12 cellular contexts compared by ENCODE assay signal in the genomic region with DNA sequence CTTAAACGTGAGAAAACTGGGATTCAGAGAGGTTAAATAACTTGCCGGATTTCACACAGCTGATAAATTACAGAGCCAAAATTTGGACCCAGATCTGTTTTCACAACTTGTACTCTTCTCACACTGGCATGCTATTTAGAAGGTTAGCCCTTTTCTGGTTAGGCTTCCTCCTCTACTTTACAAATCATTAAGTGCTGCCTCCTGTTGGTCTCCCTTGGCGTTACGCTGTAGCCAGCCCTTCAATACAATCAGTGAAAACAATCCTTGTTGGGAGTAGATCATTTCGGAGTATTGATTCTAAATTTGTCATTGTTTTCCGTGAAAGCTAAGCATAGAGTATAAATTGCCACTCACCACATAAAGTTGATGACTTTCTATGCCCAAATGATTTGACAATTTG.
DNase-seq lines count a peak whose midpoint lies in the region; ATAC-seq and TF ChIP-seq lines count a peak whose summit lies in the region.
"Had no signal": no experiment of that assay in that cellular context is flagged by ENCODE, and none has a peak within 500 bp of the region (broad histone marks: within the 10 kb centered on the region; RNA-seq: fewer than 3 reads in every experiment).

No MANE protein-coding gene starts in this region.

- ATAC-seq in SK-N-SH treated with all-trans-retinoic acid at 6 μM for 48 hours (no peak), natural killer cell (peak in 2 of 3 donors; percentile 39 to 53), GM19324 (IDR thresholded peaks at IDR 0.05; ENCODE audit: low FRiP score, unreplicated experiment) (no peak)
- ATAC-seq: A549 had no signal

- no peaks in the 10 kb centered on the region for H3K27me3 Mint-ChIP-seq in natural killer cell (ENCODE audit: low read depth in 2 of 2)
- H3K27me3 Mint-ChIP-seq in activated T-helper 1 cell treated with anti-CD3 and anti-CD28 coated beads, Interleukin-12 subunit alpha, Interleukin-12 subunit beta, Interleukin-2, Interleukin-4 antibody, amounts not matched to agents 30 ng/mL and 10 ng/mL and 1 ng/mL, durations not matched to agents 14 hours and 24 hours and 36 hours (ENCODE audit: insufficient read depth), result no peaks in the 10 kb centered on the region
- H3K27me3 Mint-ChIP-seq: dendritic cell treated with granulocyte-macrophage colony-stimulating factor and Interleukin-4, amounts not matched to agents 40 ng/mL and 50 ng/mL, for 4 days had no signal

- TF ChIP-seq EP300 in SK-N-SH (IDR thresholded peaks at IDR 0.05; ENCODE audit: borderline replicate concordance in 1 of 2, low read depth in 1 of 2, low read length in 1 of 2), result no peak

- no peak for TF ChIP-seq RAD21 in SK-N-SH (IDR thresholded peaks at IDR 0.05; ENCODE audit: low read length)

- no peaks in the 10 kb centered on the region for H3K36me3 Mint-ChIP-seq in natural killer cell
- peaks cover 14% of the 10 kb centered on the region for H3K36me3 Mint-ChIP-seq in activated T-helper 1 cell treated with anti-CD3 and anti-CD28 coated beads, Interleukin-12 subunit alpha, Interleukin-12 subunit beta, Interleukin-2, Interleukin-4 antibody, amounts not matched to agents 30 ng/mL and 10 ng/mL and 1 ng/mL, durations not matched to agents 14 hours and 24 hours and 36 hours (ENCODE audit: low read depth)

- H3K27me3 ChIP-seq in SK-N-SH (ENCODE audit: insufficient read depth) (no peaks in the 10 kb centered on the region), KMS-11 (ENCODE audit: insufficient read depth, low read depth) (no peaks in the 10 kb centered on the region)

- H4K20me1 ChIP-seq in SK-N-SH (ENCODE audit: insufficient read depth) (no peaks in the 10 kb centered on the region), KMS-11 (ENCODE audit: insufficient read depth) (no peaks in the 10 kb centered on the region)

- CTCF ChIA-PET in SK-N-SH (lab: Yijun Ruan, JAX), result interaction anchor here (1.6 kb wide), 1 partner anchor 23 kb away, joined by 6 read pairs; no protein-coding TSS in a partner anchor

- H3K4me3 Mint-ChIP-seq in natural killer cell, result no peak overlapping the region
- H3K4me3 Mint-ChIP-seq in activated T-helper 1 cell treated with anti-CD3 and anti-CD28 coated beads, Interleukin-12 subunit alpha, Interleukin-12 subunit beta, Interleukin-2, Interleukin-4 antibody, amounts not matched to agents 30 ng/mL and 10 ng/mL and 1 ng/mL, durations not matched to agents 14 hours and 24 hours and 36 hours, result no peak overlapping the region
- H3K4me3 Mint-ChIP-seq: dendritic cell treated with granulocyte-macrophage colony-stimulating factor and Interleukin-4, amounts not matched to agents 40 ng/mL and 50 ng/mL, for 4 days had no signal

- H3K4me1 ChIP-seq in SK-N-SH (ENCODE audit: control insufficient read depth in 1 of 2, insufficient read depth in 2 of 2, low read depth in 1 of 2, low read length in 1 of 2), result no peaks in the 10 kb centered on the region; a peak in 1 of 4 replicates
- no peaks in the 10 kb centered on the region for H3K4me1 ChIP-seq in KMS-11 (ENCODE audit: low read depth, poor library complexity, severe bottlenecking)
- H3K4me1 ChIP-seq: A549, prostate gland had no signal

- intact Hi-C loops in natural killer cell (cut with micrococcal nuclease), result loop anchor here (5.0 kb wide), 1 partner anchor 250 kb away; no protein-coding TSS in a partner anchor
- intact Hi-C loops in activated T-helper 1 cell treated with anti-CD3 and anti-CD28 coated beads, Interleukin-12 subunit alpha, Interleukin-12 subunit beta, Interleukin-2, Interleukin-4 antibody, amounts not matched to agents 30 ng/mL and 10 ng/mL and 1 ng/mL, durations not matched to agents 14 hours and 24 hours and 36 hours (cut with micrococcal nuclease), result loop anchor here (1.0 kb wide), 1 partner anchor 172 kb away; no protein-coding TSS in a partner anchor

- peaks cover 20 to 26% of the 10 kb centered on the region in 2 donors for H3K4me1 Mint-ChIP-seq in natural killer cell
- H3K4me1 Mint-ChIP-seq in activated T-helper 1 cell treated with anti-CD3 and anti-CD28 coated beads, Interleukin-12 subunit alpha, Interleukin-12 subunit beta, Interleukin-2, Interleukin-4 antibody, amounts not matched to agents 30 ng/mL and 10 ng/mL and 1 ng/mL, durations not matched to agents 14 hours and 24 hours and 36 hours (ENCODE audit: low read depth), result peaks cover 38% of the 10 kb centered on the region

- H3K27ac ChIP-seq in SK-N-SH (ENCODE audit: low read depth in 2 of 2, low read length in 1 of 2) (no peak overlapping the region), KMS-11 (no peak overlapping the region)
- H3K27ac ChIP-seq: A549, prostate gland had no signal

- H3K4me2 ChIP-seq in SK-N-SH, result no peak overlapping the region
- H3K4me2 ChIP-seq in KMS-11, result no peak overlapping the region
- H3K4me2 ChIP-seq: A549 had no signal

- H3K4me3 ChIP-seq in SK-N-SH (ENCODE audit: low read depth in 2 of 2, low read length in 1 of 2) (no peak overlapping the region), KMS-11 (IDR thresholded peaks at IDR 0.05; ENCODE audit: insufficient read depth, low read depth, low read length) (no peak overlapping the region), astrocyte of the spinal cord (ENCODE audit: low read depth, low read length) (no peak overlapping the region)
- H3K4me3 ChIP-seq: A549, prostate gland had no signal

- H3K9me3 Mint-ChIP-seq in natural killer cell, result no peaks in the 10 kb centered on the region
- H3K9me3 Mint-ChIP-seq in activated T-helper 1 cell treated with anti-CD3 and anti-CD28 coated beads, Interleukin-12 subunit alpha, Interleukin-12 subunit beta, Interleukin-2, Interleukin-4 antibody, amounts not matched to agents 30 ng/mL and 10 ng/mL and 1 ng/mL, durations not matched to agents 14 hours and 24 hours and 36 hours, result no peaks in the 10 kb centered on the region
- H3K9me3 Mint-ChIP-seq: dendritic cell treated with granulocyte-macrophage colony-stimulating factor and Interleukin-4, amounts not matched to agents 40 ng/mL and 50 ng/mL, for 4 days had no signal

- H3K36me3 ChIP-seq in SK-N-SH (replicated peaks in 1 of 2; ENCODE audit: control insufficient read depth in 1 of 2, insufficient read depth in 2 of 2, low read length in 1 of 2) (no peaks in the 10 kb centered on the region), KMS-11 (ENCODE audit: insufficient read depth) (no peaks in the 10 kb centered on the region)
- H3K36me3 ChIP-seq: prostate gland had no signal

- H3K9me3 ChIP-seq in SK-N-SH, result no peaks in the 10 kb centered on the region
- H3K9me3 ChIP-seq: A549, prostate gland had no signal

- peak; percentile 38; the same call in 1 of the 2 replicates for TF ChIP-seq CTCF in SK-N-SH (IDR thresholded peaks at IDR 0.05)
- TF ChIP-seq CTCF in KMS-11 (conservative IDR thresholded peaks at IDR 0.05; ENCODE audit: low read depth, low read length), result 0 out of 2 replicates have a peak, but pooled peaks have one; percentile 33
- TF ChIP-seq CTCF in astrocyte of the spinal cord (IDR thresholded peaks at IDR 0.05; ENCODE audit: low read depth, low read length), result peak; percentile 34
- TF ChIP-seq CTCF in natural killer cell (IDR thresholded peaks at IDR 0.05), result peak; percentile 55

- H3K79me2 ChIP-seq in SK-N-SH (ENCODE audit: insufficient read depth), result no peaks in the 10 kb centered on the region
- no peaks in the 10 kb centered on the region for H3K79me2 ChIP-seq in KMS-11 (ENCODE audit: insufficient read depth, low read depth)

- no peak overlapping the region for H3K9ac ChIP-seq in SK-N-SH
- H3K9ac ChIP-seq in KMS-11, result no peak overlapping the region

- 77% methylated on average over 6 of the region's 6 CpGs for WGBS in SK-N-SH (ENCODE audit: low lambda C conversion rate)

- in situ Hi-C loops in astrocyte of the spinal cord (cut with HindIII; ENCODE audit: low sequenced_read_pairs), result no loop called here

- no peaks in the 10 kb centered on the region for H3K9me2 ChIP-seq in SK-N-SH

- peak overlapping the region in 1 of 2 donors; percentile 26 for H3K27ac Mint-ChIP-seq in natural killer cell
- no peak overlapping the region for H3K27ac Mint-ChIP-seq in activated T-helper 1 cell treated with anti-CD3 and anti-CD28 coated beads, Interleukin-12 subunit alpha, Interleukin-12 subunit beta, Interleukin-2, Interleukin-4 antibody, amounts not matched to agents 30 ng/mL and 10 ng/mL and 1 ng/mL, durations not matched to agents 14 hours and 24 hours and 36 hours
- H3K27ac Mint-ChIP-seq: dendritic cell treated with granulocyte-macrophage colony-stimulating factor and Interleukin-4, amounts not matched to agents 40 ng/mL and 50 ng/mL, for 4 days had no signal

- H2AFZ ChIP-seq in SK-N-SH (ENCODE audit: low read depth) (no peak overlapping the region), KMS-11 (ENCODE audit: low read depth) (no peak overlapping the region)

- no peaks in the 10 kb centered on the region for H3F3A ChIP-seq in SK-N-SH (replicated peaks; ENCODE audit: insufficient read depth)

- POLR2A ChIA-PET in SK-N-SH (lab: Yijun Ruan, JAX), result no interaction called here

- DNase-seq in SK-N-SH, result no peak
- no peak for DNase-seq in astrocyte of the spinal cord (ENCODE audit: low read depth, low spot score)
- DNase-seq in natural killer cell, result no peak
- no peak for DNase-seq in activated T-helper 1 cell treated with anti-CD3 and anti-CD28 coated beads, Interleukin-12 subunit alpha, Interleukin-12 subunit beta, Interleukin-2, Interleukin-4 antibody, amounts not matched to agents 30 ng/mL and 10 ng/mL and 1 ng/mL, durations not matched to agents 14 hours and 24 hours and 36 hours (ENCODE audit: low spot score)
- no peak for DNase-seq in SHP77 (lab: John Stamatoyannopoulos, UW)
- DNase-seq: activated CD4-positive, CD25-positive, alpha-beta regulatory T cell treated with anti-CD3 and anti-CD28 coated beads, Interleukin-2, amount 50 U/mL, for 72 hours had no signal

TF ChIP-seq in SK-N-SH, 30 proteins besides CTCF, POLR2A, EP300 and RAD21 (continues in another document):
- no peak for TF ChIP-seq CHD2 (IDR thresholded peaks at IDR 0.05; ENCODE audit: low read length, partially characterized antibody)

TF ChIP-seq in SK-N-SH treated with all-trans-retinoic acid at 6 μM for 48 hours, 23 proteins besides CTCF, POLR2A, EP300 and RAD21 (continues in another document):
- TF ChIP-seq BACH2 (CRISPR knock-in tag; IDR thresholded peaks at IDR 0.05; ENCODE audit: borderline replicate concordance) (no peak), POU6F1 (CRISPR knock-in tag; IDR thresholded peaks at IDR 0.05; ENCODE audit: borderline replicate concordance, low read depth) (no peak), ZFP30 (CRISPR knock-in tag; IDR thresholded peaks at IDR 0.05) (no peak), ESRRG (CRISPR knock-in tag; IDR thresholded peaks at IDR 0.05) (no peak)

Comparison
In these comparisons a context has a peak if more than half of its experiments do, and no peak if none do; other contexts are left out.
1. ATAC-seq: peak in natural killer cell (2 of 3); none in SK-N-SH treated with all-trans-retinoic acid at 6 μM for 48 hours (single experiment) and GM19324 (single experiment).
2. Peak in every context shown above with its lines, with median percentiles within 50 percentile points of each other: CTCF ChIP-seq.